Comparison of ENCODE assay signal across 1 cellular context in the genomic region with DNA sequence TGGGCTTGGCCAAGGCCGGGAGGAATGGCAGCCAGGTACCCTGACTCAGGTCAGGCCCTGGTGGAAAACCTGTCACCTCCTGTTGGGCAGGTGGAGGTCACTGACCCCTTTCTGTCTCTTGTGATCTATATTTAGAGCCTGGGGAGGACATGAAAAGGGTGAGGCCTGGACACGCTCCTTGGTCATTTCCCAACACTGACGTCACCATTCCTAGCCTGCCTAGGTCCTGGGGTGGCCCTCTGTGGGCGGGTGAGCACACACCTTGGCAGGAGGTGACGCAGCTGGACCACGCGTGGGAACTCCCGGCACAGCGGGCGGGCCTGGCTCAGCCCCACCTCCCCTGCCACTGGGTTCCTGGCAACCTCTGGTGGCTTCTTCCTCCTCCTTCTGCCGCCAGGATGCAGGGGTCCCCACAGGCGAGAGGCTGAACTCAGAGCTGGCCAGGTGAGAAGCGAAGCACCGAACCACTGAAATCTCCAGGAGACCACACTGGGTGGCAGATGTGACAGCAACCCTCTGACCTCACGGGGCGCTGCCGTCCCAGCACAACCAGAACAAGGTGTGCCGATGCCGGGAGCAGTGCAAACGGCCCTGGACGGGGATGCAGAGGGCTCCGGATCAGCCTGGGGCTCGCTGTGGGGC.
TF ChIP-seq lines count a peak whose summit lies in the region.

No MANE protein-coding gene starts in this region.

TF ChIP-seq in SK-N-SH, 30 proteins besides CTCF, POLR2A, EP300 and RAD21 (continued from another document):
- TF ChIP-seq RFX5 (IDR thresholded peaks at IDR 0.05; ENCODE audit: low read length) (no peak), RXRA (IDR thresholded peaks at IDR 0.05; ENCODE audit: borderline replicate concordance, low read depth) (no peak), GABPA (IDR thresholded peaks at IDR 0.05; ENCODE audit: low read depth) (no peak), FOXM1 (IDR thresholded peaks at IDR 0.05; ENCODE audit: low read depth) (no peak)
- TF ChIP-seq, protein P1, sequence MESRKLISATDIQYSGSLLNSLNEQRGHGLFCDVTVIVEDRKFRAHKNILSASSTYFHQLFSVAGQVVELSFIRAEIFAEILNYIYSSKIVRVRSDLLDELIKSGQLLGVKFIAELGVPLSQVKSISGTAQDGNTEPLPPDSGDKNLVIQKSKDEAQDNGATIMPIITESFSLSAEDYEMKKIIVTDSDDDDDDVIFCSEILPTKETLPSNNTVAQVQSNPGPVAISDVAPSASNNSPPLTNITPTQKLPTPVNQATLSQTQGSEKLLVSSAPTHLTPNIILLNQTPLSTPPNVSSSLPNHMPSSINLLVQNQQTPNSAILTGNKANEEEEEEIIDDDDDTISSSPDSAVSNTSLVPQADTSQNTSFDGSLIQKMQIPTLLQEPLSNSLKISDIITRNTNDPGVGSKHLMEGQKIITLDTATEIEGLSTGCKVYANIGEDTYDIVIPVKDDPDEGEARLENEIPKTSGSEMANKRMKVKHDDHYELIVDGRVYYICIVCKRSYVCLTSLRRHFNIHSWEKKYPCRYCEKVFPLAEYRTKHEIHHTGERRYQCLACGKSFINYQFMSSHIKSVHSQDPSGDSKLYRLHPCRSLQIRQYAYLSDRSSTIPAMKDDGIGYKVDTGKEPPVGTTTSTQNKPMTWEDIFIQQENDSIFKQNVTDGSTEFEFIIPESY (IDR thresholded peaks at IDR 0.05; ENCODE audit: borderline replicate concordance, low read depth): no peak
